Comparison of ENCODE assay signal across 19 cellular contexts in the genomic region with DNA sequence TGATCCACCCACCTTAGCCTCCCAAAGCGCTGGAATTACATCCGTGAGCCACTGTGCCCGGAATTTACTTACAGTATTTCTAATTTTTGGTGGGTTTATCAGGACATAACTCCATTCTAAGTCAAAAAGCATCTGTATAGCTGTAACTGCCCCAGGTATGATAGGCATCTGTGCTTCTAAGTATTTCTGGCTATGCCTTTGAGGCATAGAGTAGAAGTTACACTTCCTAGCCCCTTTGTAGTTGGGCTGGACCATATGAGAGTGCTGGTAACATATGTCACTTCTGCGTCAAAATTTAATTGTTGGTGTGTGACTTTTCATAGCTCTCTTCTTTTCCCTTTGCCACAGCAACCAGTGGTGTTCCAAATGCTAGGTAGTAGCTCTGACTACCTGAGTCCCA.
DNase-seq lines count a peak whose midpoint lies in the region; ATAC-seq and TF ChIP-seq lines count a peak whose summit lies in the region.
"Had no signal": no experiment of that assay in that cellular context is flagged by ENCODE, and none has a peak within 500 bp of the region (broad histone marks: within the 10 kb centered on the region; RNA-seq: fewer than 3 reads in every experiment).

No MANE protein-coding gene starts in this region.

- H3K4ac ChIP-seq in trophoblast cell (ENCODE audit: low read depth, low read length), result no peak overlapping the region

- H2AFZ ChIP-seq in PC-9, result no peak overlapping the region
- H2AFZ ChIP-seq in trophoblast cell (ENCODE audit: insufficient read depth, low read length, poor library complexity), result no peak overlapping the region
- H2AFZ ChIP-seq: GM23248 had no signal

- H3K9me2 ChIP-seq in PC-9 (ENCODE audit: insufficient read depth), result no peaks in the 10 kb centered on the region

- no peaks in the 10 kb centered on the region for H3K79me2 ChIP-seq in PC-9 (ENCODE audit: low read depth)
- H3K79me2 ChIP-seq in trophoblast cell (ENCODE audit: control insufficient read depth, insufficient read depth, low read length, poor library complexity), result no peaks in the 10 kb centered on the region

- no peak overlapping the region for H3K18ac ChIP-seq in trophoblast cell (ENCODE audit: low read length)

- H3K9me3 Mint-ChIP-seq in CD4-positive, CD25-positive, alpha-beta regulatory T cell, result peaks cover 0 to 6% (median 0%) of the 10 kb centered on the region in 7 donors
- H3K9me3 Mint-ChIP-seq in type B pancreatic cell, result peaks cover 10% of the 10 kb centered on the region
- H3K9me3 Mint-ChIP-seq: CD8-positive, alpha-beta T cell had no signal

- no TSS peak for BruUV-seq in PC-9 (replicated peaks; lab: Mats Ljungman, UMichigan)

- peaks cover 21% of the 10 kb centered on the region for H3F3A ChIP-seq in PC-9 (ENCODE audit: insufficient read depth, low read depth)

- TF ChIP-seq CTCF in PC-9 (conservative IDR thresholded peaks at IDR 0.05) (no peak), type B pancreatic cell (conservative IDR thresholded peaks at IDR 0.05) (no peak)

- H3K23ac ChIP-seq in trophoblast cell (ENCODE audit: low read length), result no peak overlapping the region

- H3K36me3 Mint-ChIP-seq in CD4-positive, CD25-positive, alpha-beta regulatory T cell, result peaks cover 3% of the 10 kb centered on the region
- H3K36me3 Mint-ChIP-seq in type B pancreatic cell, result no peaks in the 10 kb centered on the region
- H3K36me3 Mint-ChIP-seq: CD14-positive monocyte; CD8-positive, alpha-beta T cell had no signal

- in situ Hi-C loops in ACHN (cut with HindIII; ENCODE audit: low pct_ligation_motif_present, low pct_unique_long_range_greater_than_20kb, low sequenced_read_pairs), result no loop called here

- H3K9me3 ChIP-seq in CD4-positive, CD25-positive, alpha-beta regulatory T cell (ENCODE audit: control insufficient read depth in 2 of 2, low read length in 2 of 2), result no peaks in the 10 kb centered on the region
- no peaks in the 10 kb centered on the region for H3K9me3 ChIP-seq in PC-9 (ENCODE audit: insufficient read depth, low read depth)
- no peaks in the 10 kb centered on the region for H3K9me3 ChIP-seq in trophoblast cell (ENCODE audit: insufficient read depth, low read depth, low read length)
- H3K9me3 ChIP-seq: BE2C, Caco-2 had no signal

- no peak overlapping the region for H4K12ac ChIP-seq in trophoblast cell (ENCODE audit: low read depth, low read length)

- H3K4me2 ChIP-seq in PC-9 (0 out of 2 replicates have a peak overlapping the region, but pooled peaks have one; percentile 18), trophoblast cell (ENCODE audit: low read length) (no peak overlapping the region)

- no peak overlapping the region for H2BK12ac ChIP-seq in trophoblast cell (ENCODE audit: low read length)

- H3K14ac ChIP-seq in trophoblast cell (ENCODE audit: low read length), result no peak overlapping the region

- no peaks in the 10 kb centered on the region for H3K4me1 ChIP-seq in CD4-positive, CD25-positive, alpha-beta regulatory T cell (ENCODE audit: control insufficient read depth, insufficient read depth, low read length, poor library complexity, severe bottlenecking)
- H3K4me1 ChIP-seq in PC-9 (replicated peaks; ENCODE audit: insufficient read depth), result peaks cover 53% of the 10 kb centered on the region
- peaks cover 0 to 13% of the 10 kb centered on the region in 2 experiments for H3K4me1 ChIP-seq in trophoblast cell (ENCODE audit: control insufficient read depth in 1 of 2, insufficient read depth in 2 of 2, low read length in 2 of 2)
- H3K4me1 ChIP-seq: BE2C had no signal

- intact Hi-C loops in PC-9 (cut with micrococcal nuclease; ENCODE audit: unreplicated experiment), result no loop called here

- no peak overlapping the region for H3K4me3 Mint-ChIP-seq in CD4-positive, CD25-positive, alpha-beta regulatory T cell
- H3K4me3 Mint-ChIP-seq in type B pancreatic cell, result no peak overlapping the region
- H3K4me3 Mint-ChIP-seq: CD14-positive monocyte; CD8-positive, alpha-beta T cell had no signal

- no peak overlapping the region for H4K91ac ChIP-seq in trophoblast cell (ENCODE audit: low read depth, low read length)

- H3K79me1 ChIP-seq in trophoblast cell (ENCODE audit: low read length), result peaks cover 6% of the 10 kb centered on the region

- H3K9ac ChIP-seq in trophoblast cell (ENCODE audit: low read length), result no peak overlapping the region
- H3K9ac ChIP-seq: BLaER1 treated with 17β-estradiol and CSF1 and Interleukin-3, amounts not matched to agents 10 nM and 100 nM; GM23248 had no signal

- H4K8ac ChIP-seq in trophoblast cell (ENCODE audit: low read depth, low read length), result no peak overlapping the region

- no peak overlapping the region for H2AK5ac ChIP-seq in trophoblast cell (ENCODE audit: low read length)

- ATAC-seq in CD4-positive, CD25-positive, alpha-beta regulatory T cell (ENCODE audit: low read depth in 2 of 2), result no peak
- ATAC-seq in stimulated activated naive CD8-positive, alpha-beta T cell treated with anti-CD3 and anti-CD28 coated beads, Interleukin-15, Interleukin-2, amounts not matched to agents 100 U/mL and 50 U/mL, for 24 hours, result no peak
- ATAC-seq in HG02642 (IDR thresholded peaks at IDR 0.05; ENCODE audit: poor library complexity, unreplicated experiment), result no peak
- ATAC-seq: CD8-positive, alpha-beta T cell had no signal

- no peaks in the 10 kb centered on the region for H3K36me3 ChIP-seq in CD4-positive, CD25-positive, alpha-beta regulatory T cell (ENCODE audit: control insufficient read depth, insufficient read depth, low read length)
- H3K36me3 ChIP-seq in PC-9 (ENCODE audit: low read depth) (no peaks in the 10 kb centered on the region), trophoblast cell (ENCODE audit: control insufficient read depth in 1 of 2, insufficient read depth in 2 of 2, low read length in 2 of 2) (no peaks in the 10 kb centered on the region)
- H3K36me3 ChIP-seq: BE2C; BLaER1 treated with 17β-estradiol and CSF1 and Interleukin-3, amounts not matched to agents 10 nM and 100 nM had no signal

- H3K27me3 ChIP-seq in CD4-positive, CD25-positive, alpha-beta regulatory T cell (ENCODE audit: control insufficient read depth, insufficient read depth, low read length), result no peaks in the 10 kb centered on the region
- H3K27me3 ChIP-seq in PC-9 (ENCODE audit: insufficient read depth, low read depth) (no peaks in the 10 kb centered on the region), trophoblast cell (ENCODE audit: insufficient read depth, low read length) (no peaks in the 10 kb centered on the region)
- H3K27me3 ChIP-seq: BE2C; BLaER1 treated with 17β-estradiol and CSF1 and Interleukin-3, amounts not matched to agents 10 nM and 100 nM had no signal

- POLR2A ChIA-PET in PC-9 (lab: Charles Lee; ENCODE audit: unreplicated experiment), result interaction anchor here (0.6 kb wide), 1 partner anchor 151 kb away, joined by 9 read pairs; no protein-coding TSS in a partner anchor

- no peaks in the 10 kb centered on the region for H3K27me3 Mint-ChIP-seq in CD4-positive, CD25-positive, alpha-beta regulatory T cell
- H3K27me3 Mint-ChIP-seq in type B pancreatic cell, result no peaks in the 10 kb centered on the region

- WGBS in trophoblast cell (ENCODE audit: extremely low coverage, insufficient coverage, insufficient read length), result no CpG with 5 or more reads among the region's 4 CpGs

- peak overlapping the region; percentile 8 for H2BK120ac ChIP-seq in trophoblast cell (ENCODE audit: insufficient read depth, low read length, poor library complexity)

- DNase-seq in CD4-positive, CD25-positive, alpha-beta regulatory T cell, result no peak
- DNase-seq in PC-9, result no peak
- peak; percentile 88 to 97 for DNase-seq in trophoblast cell
- no peak for DNase-seq in type B pancreatic cell (ENCODE audit: extremely low spot score, unreplicated experiment)
- DNase-seq in stimulated activated naive CD8-positive, alpha-beta T cell treated with anti-CD3 and anti-CD28 coated beads, Interleukin-15, Interleukin-2, amounts not matched to agents 100 U/mL and 50 U/mL, for 24 hours, result no peak
- DNase-seq in ACHN, result no peak
- DNase-seq: AML-193; BE2C; Caco-2; CD8-positive, alpha-beta T cell; DMS153; DND-41; GM23248; H7; HCEC 1CT had no signal

- no peak overlapping the region for H3K27ac ChIP-seq in CD4-positive, CD25-positive, alpha-beta regulatory T cell (ENCODE audit: insufficient read depth, low read length, poor library complexity, severe bottlenecking)
- H3K27ac ChIP-seq in PC-9 (no peak overlapping the region), trophoblast cell (ENCODE audit: low read depth, low read length) (peak overlapping the region; percentile 15)
- H3K27ac ChIP-seq: 22Rv1; BLaER1 treated with 17β-estradiol and CSF1 and Interleukin-3, amounts not matched to agents 10 nM and 100 nM; GM23248 had no signal

- H3K4me3 ChIP-seq in CD4-positive, CD25-positive, alpha-beta regulatory T cell (ENCODE audit: low read depth, low read length), result no peak overlapping the region
- H3K4me3 ChIP-seq in PC-9, result no peak overlapping the region
- H3K4me3 ChIP-seq in trophoblast cell (ENCODE audit: low read depth, low read length), result no peak overlapping the region
- H3K4me3 ChIP-seq: BLaER1 treated with 17β-estradiol and CSF1 and Interleukin-3, amounts not matched to agents 10 nM and 100 nM; GM23248 had no signal

- H3K4me1 Mint-ChIP-seq in CD4-positive, CD25-positive, alpha-beta regulatory T cell, result peaks cover 15 to 41% (median 31%) of the 10 kb centered on the region in 4 donors
- H3K4me1 Mint-ChIP-seq in type B pancreatic cell (ENCODE audit: unreplicated experiment), result no peaks in the 10 kb centered on the region

- peak overlapping the region in 2 of 3 donors; percentile 4 to 41 for H3K27ac Mint-ChIP-seq in CD4-positive, CD25-positive, alpha-beta regulatory T cell
- peak overlapping the region; percentile 7 for H3K27ac Mint-ChIP-seq in type B pancreatic cell
- H3K27ac Mint-ChIP-seq: CD8-positive, alpha-beta T cell had no signal

- H4K20me1 ChIP-seq in PC-9 (ENCODE audit: insufficient read depth), result no peaks in the 10 kb centered on the region
- H4K20me1 ChIP-seq: BLaER1 treated with 17β-estradiol and CSF1 and Interleukin-3, amounts not matched to agents 10 nM and 100 nM had no signal

- H2BK5ac ChIP-seq in trophoblast cell (ENCODE audit: low read depth, low read length, poor library complexity), result no peak overlapping the region

- CTCF ChIA-PET in PC-9 (lab: Charles Lee), result no interaction called here

Comparison
In these comparisons a context has a peak if more than half of its experiments do, and no peak if none do; other contexts are left out.
1. DNase-seq: peak in trophoblast cell (2 of 2); none in CD4-positive, CD25-positive, alpha-beta regulatory T cell (0 of 3), PC-9 (0 of 2), type B pancreatic cell (single experiment), stimulated activated naive CD8-positive, alpha-beta T cell treated with anti-CD3 and anti-CD28 coated beads, Interleukin-15, Interleukin-2, amounts not matched to agents 100 U/mL and 50 U/mL, for 24 hours (single experiment) and ACHN (single experiment).